ENCODE assay signal across 21 cellular contexts in genomic region chr5:73393606-73394489, GRCh38. TPM values are rescaled to one million over a fixed set of nuclear protein-coding genes. Genes with fewer than 3 reads are reported as not detected.
A peak's percentile ranks its signal among the peaks of the same experiment; 100 is the strongest.
DNase-seq lines count a peak whose midpoint lies in the region; ATAC-seq, FAIRE-seq and TF ChIP-seq lines count a peak whose summit lies in the region.
"Had no signal": no experiment of that assay in that cellular context is flagged by ENCODE, and none has a peak within 500 bp of the region (broad histone marks: within the 10 kb centered on the region; RNA-seq: fewer than 3 reads in every experiment).

No MANE protein-coding gene starts in this region.

- H3K36me3 Mint-ChIP-seq in progenitor cell of endocrine pancreas (ENCODE audit: insufficient read depth), result no peaks in the 10 kb centered on the region
- H3K36me3 Mint-ChIP-seq: CD14-positive monocyte had no signal

- H3K36me3 ChIP-seq in GM12878 (ENCODE audit: control insufficient read depth in 2 of 2, insufficient read depth in 2 of 2, low read length in 1 of 2), result no peaks in the 10 kb centered on the region
- no peaks in the 10 kb centered on the region for H3K36me3 ChIP-seq in gastrocnemius medialis
- H3K36me3 ChIP-seq: suprapubic skin had no signal

- ATAC-seq in GM12878 (no peak), gastrocnemius medialis (no peak), HG03196 (IDR thresholded peaks at IDR 0.05; ENCODE audit: unreplicated experiment) (no peak)

- BruUV-seq in GM12878 (replicated peaks; lab: Mats Ljungman, UMichigan), result no TSS peak

- peak; percentile 78 for FAIRE-seq in GM12878 (lab: Jason Lieb, UNC)
- FAIRE-seq in HTR-8/SVneo (lab: Jason Lieb, UNC), result no peak
- FAIRE-seq: GM12892 had no signal

- H3K27ac ChIP-seq in GM12878 (ENCODE audit: control insufficient read depth, insufficient read depth) (no peak overlapping the region), gastrocnemius medialis (no peak overlapping the region)
- H3K27ac ChIP-seq: suprapubic skin had no signal

- H3K4me3 ChIP-seq in GM12878 (no peak overlapping the region), gastrocnemius medialis (no peak overlapping the region)
- H3K4me3 ChIP-seq: suprapubic skin had no signal

- H3K9me3 ChIP-seq in GM12878 (replicated peaks; ENCODE audit: control insufficient read depth, insufficient read depth, low read length), result no peaks in the 10 kb centered on the region
- no peaks in the 10 kb centered on the region for H3K9me3 ChIP-seq in gastrocnemius medialis
- H3K9me3 ChIP-seq: suprapubic skin had no signal

- DNase-seq in NCI-H2107 treated with DMSO at 0.1 percent for 48 hours (lab: John Stamatoyannopoulos, UW; ENCODE audit: unreplicated experiment), result peak; percentile 23
- DNase-seq in NCI-H2107 (lab: John Stamatoyannopoulos, UW), result no peak
- DNase-seq in M059J (ENCODE audit: low read depth), result peak; percentile 38
- DNase-seq in GM12878 (ENCODE audit: low read depth, low spot score), result no peak
- DNase-seq in progenitor cell of endocrine pancreas (ENCODE audit: low spot score, unreplicated experiment), result no peak
- DNase-seq in HTR-8/SVneo (ENCODE audit: insufficient read length, low spot score), result no peak
- no peak for DNase-seq in gastrocnemius medialis
- DNase-seq: activated CD4-positive, alpha-beta T cell treated with anti-CD3 and anti-CD28 coated beads for 4 hours; activated T-cell treated with anti-CD3 and anti-CD28 coated beads, Interleukin-2, amount 50 U/mL, for 1 hour; effector CD8-positive, alpha-beta T cell; mesendoderm; NCI-H1048; NCI-H774; SHP77; stimulated activated CD4-positive, alpha-beta T cell treated with anti-CD3 and anti-CD28 coated beads, Interleukin-2, amount 100 ng/mL, for 24 hours had no signal

- TF ChIP-seq POLR2A in GM12878 (IDR thresholded peaks at IDR 0.05; ENCODE audit: low read depth, low read length), result no peak
- no peak for TF ChIP-seq POLR2A in gastrocnemius medialis (IDR thresholded peaks at IDR 0.05)

- no peak overlapping the region for H2AFZ ChIP-seq in GM12878 (ENCODE audit: control insufficient read depth, low read depth, low read length)

- peak overlapping the region; percentile 5 for H3K4me3 Mint-ChIP-seq in progenitor cell of endocrine pancreas (ENCODE audit: low read depth)
- H3K4me3 Mint-ChIP-seq: activated naive CD8-positive, alpha-beta T cell; CD14-positive monocyte; neural crest cell had no signal

- H4K20me1 ChIP-seq in GM12878 (ENCODE audit: control insufficient read depth, insufficient read depth), result no peaks in the 10 kb centered on the region

- H3K4me2 ChIP-seq in GM12878 (ENCODE audit: control insufficient read depth, insufficient read depth), result no peak overlapping the region

- no peak overlapping the region for H3K9ac ChIP-seq in GM12878 (ENCODE audit: control insufficient read depth, insufficient read depth, low read length)

- TF ChIP-seq EP300 in GM12878 (IDR thresholded peaks at IDR 0.05; ENCODE audit: borderline replicate concordance in 1 of 2, control insufficient read depth in 1 of 2, low read depth in 2 of 2, low read length in 2 of 2), result no peak

- CTCF ChIA-PET in GM12878 (lab: Yijun Ruan, JAX), result interaction anchor here (1.1 kb wide), 1 partner anchor 20 kb away, joined by 3 read pairs; no protein-coding TSS in a partner anchor

- 71% methylated on average over 2 of the region's 2 CpGs for WGBS in GM12878 (ENCODE audit: insufficient coverage, insufficient replicate concordance, low lambda C conversion rate, missing lambda C conversion rate)

- no peak for TF ChIP-seq RAD21 in GM12878 (IDR thresholded peaks at IDR 0.05; ENCODE audit: insufficient read depth, low read depth, low read length)

- no peaks in the 10 kb centered on the region for H3K9me3 Mint-ChIP-seq in progenitor cell of endocrine pancreas (ENCODE audit: low read depth)
- H3K9me3 Mint-ChIP-seq: neural crest cell had no signal

- H3K27me3 Mint-ChIP-seq in progenitor cell of endocrine pancreas, result no peaks in the 10 kb centered on the region

- TF ChIP-seq CTCF in GM12878 (IDR thresholded peaks at IDR 0.05 in 2 of 3, conservative IDR thresholded peaks at IDR 0.05 in 1 of 3; ENCODE audit: control insufficient read depth in 2 of 3, extremely low read depth in 1 of 3, insufficient read depth in 1 of 3, low read depth in 3 of 3, low read length in 3 of 3) (no peak), progenitor cell of endocrine pancreas (IDR thresholded peaks at IDR 0.05; ENCODE audit: unreplicated experiment) (no peak), gastrocnemius medialis (IDR thresholded peaks at IDR 0.05 in 4 of 5, conservative IDR thresholded peaks at IDR 0.05 in 1 of 5) (no peak)

- H3K4me1 Mint-ChIP-seq in progenitor cell of endocrine pancreas (ENCODE audit: low read depth), result peaks cover 34% of the 10 kb centered on the region
- H3K4me1 Mint-ChIP-seq: neural crest cell had no signal

- POLR2A ChIA-PET in GM12878 (lab: Charles Lee), result no interaction called here

- H3K27ac Mint-ChIP-seq in progenitor cell of endocrine pancreas, result peak overlapping the region; percentile 84
- H3K27ac Mint-ChIP-seq: activated naive CD8-positive, alpha-beta T cell; CD14-positive monocyte had no signal

- no peaks in the 10 kb centered on the region for H3K79me2 ChIP-seq in GM12878 (ENCODE audit: control insufficient read depth, insufficient read depth, low read length)

- SMC1A ChIA-PET in GM12878 (lab: Charles Lee; ENCODE audit: uncharacterized antibody, unreplicated experiment), result interaction anchor here (0.6 kb wide), 1 partner anchor 191 kb away, joined by 4 read pairs; no protein-coding TSS in a partner anchor

- H3K4me1 ChIP-seq in GM12878 (ENCODE audit: control insufficient read depth, insufficient read depth, low read length) (no peaks in the 10 kb centered on the region), gastrocnemius medialis (no peaks in the 10 kb centered on the region)
- H3K4me1 ChIP-seq: suprapubic skin had no signal

- intact Hi-C loops in GM12878 (cut with micrococcal nuclease; ENCODE audit: unreplicated experiment) (no loop called here), gastrocnemius medialis (cut with DNase I; ENCODE audit: low total_unique reads) (no loop called here)

- H3K27me3 ChIP-seq in GM12878 (replicated peaks in 1 of 2; ENCODE audit: control insufficient read depth in 2 of 2, insufficient read depth in 2 of 2, low read length in 1 of 2), result no peaks in the 10 kb centered on the region
- H3K27me3 ChIP-seq in gastrocnemius medialis, result peaks cover 0 to 3% (median 2%) of the 10 kb centered on the region in 3 donors

- RAD21 ChIA-PET in GM12878 (lab: Charles Lee; ENCODE audit: unreplicated experiment), result no interaction called here

- in situ Hi-C loops in GM12878 (cut with MboI) (no loop called here), gastrocnemius medialis (cut with MboI; ENCODE audit: low sequenced_read_pairs in 4 of 4) (no loop called here)

TF ChIP-seq in GM12878, 131 proteins besides CTCF, POLR2A, EP300 and RAD21 (continues in another document):
- TF ChIP-seq BCL3 (IDR thresholded peaks at IDR 0.05; ENCODE audit: borderline replicate concordance, insufficient read depth, low read depth, low read length, poor library complexity, severe bottlenecking), result no peak
- TF ChIP-seq USF1 (IDR thresholded peaks at IDR 0.05; ENCODE audit: borderline replicate concordance, extremely low read length, insufficient read depth, low read depth, low read length), result no peak
- no peak for TF ChIP-seq DPF2 (IDR thresholded peaks at IDR 0.05)
- TF ChIP-seq SREBF2 (IDR thresholded peaks at IDR 0.05; ENCODE audit: low read length), result no peak
- TF ChIP-seq KAT2A (conservative IDR thresholded peaks at IDR 0.05; ENCODE audit: control insufficient read depth, low read depth, low read length), result no peak
- no peak for TF ChIP-seq JUND (IDR thresholded peaks at IDR 0.05; ENCODE audit: low read depth, low read length)
- no peak for TF ChIP-seq ZNF207 (IDR thresholded peaks at IDR 0.05; ENCODE audit: borderline replicate concordance)
- no peak for TF ChIP-seq ZNF622 (IDR thresholded peaks at IDR 0.05)
- no peak for TF ChIP-seq TARDBP (IDR thresholded peaks at IDR 0.05; ENCODE audit: borderline replicate concordance)
- no peak for TF ChIP-seq RELA (IDR thresholded peaks at IDR 0.05; ENCODE audit: borderline replicate concordance, partially characterized antibody)

RNA-seq across cellular contexts. Expression of gene FOXD1, which starts 54.7 kb away (rescaled TPM):
- 17.1 and 17.4 TPM in 2 replicates for total RNA-seq in M059J (2014; rRNA removed; shearing (Covaris generic))
- not detected in 2 replicates for total RNA-seq in GM12878 (2013; cell fraction: nucleolus; rRNA removed)
- not detected in 2 replicates for total RNA-seq in GM12878 (2014; rRNA removed)
- not detected in 2 replicates for total RNA-seq in GM12878 (2014; rRNA removed; fragmentation: Illumina TruSeq; extraction: Trizol)
- total RNA-seq in GM12878 (2021), result not detected in 2 replicates
- polyA plus RNA-seq in GM12878 (2011; ENCODE audit: low read depth), result not detected
- polyA plus RNA-seq in GM12878 (2011; rRNA removed), result not detected in 2 replicates
- polyA plus RNA-seq in GM12878 (2011; cell fraction: cytosol; rRNA removed), result not detected in 2 replicates
- polyA plus RNA-seq in GM12878 (2011; cell fraction: nucleus; rRNA removed), result not detected in 2 replicates
- polyA plus RNA-seq in GM12878 (2012), result 0.04 and 0.18 TPM in 2 replicates
- polyA plus RNA-seq in GM12878 (2014; fragmentation: Illumina TruSeq; extraction: Trizol), result not detected in 2 replicates
- not detected for polyA plus RNA-seq in GM12878 (2014; fragmentation: Nextera tagmentation; extraction: Ambion mirVana)
- polyA plus RNA-seq in GM12878 (2014; rRNA removed), result not detected in 2 replicates
- polyA plus RNA-seq in GM12878 (2016; fragmentation: Nextera tagmentation; extraction: Ambion mirVana), result not detected
- not detected in 2 replicates for polyA minus RNA-seq in GM12878 (2011; rRNA and poly(A)+ RNA removed)
- polyA minus RNA-seq in GM12878 (2011; cell fraction: cytosol; rRNA and poly(A)+ RNA removed), result not detected in 2 replicates
- polyA minus RNA-seq in GM12878 (2011; cell fraction: nucleus; rRNA and poly(A)+ RNA removed), result not detected in 2 replicates
- 0.19 and 0.29 TPM in 2 replicates for total RNA-seq in progenitor cell of endocrine pancreas
- total RNA-seq in gastrocnemius medialis, result under 1 TPM in 3 of 4 donors, not detected in 1; 0.33 to 0.49 (median 0.41) TPM
- polyA plus RNA-seq: CD14-positive monocyte had no signal

Comparison
In these comparisons a context has a peak if more than half of its experiments do, and no peak if none do; other contexts are left out.
1. DNase-seq: peak in NCI-H2107 treated with DMSO at 0.1 percent for 48 hours (single experiment) and M059J (single experiment); none in NCI-H2107 (single experiment), GM12878 (single experiment), progenitor cell of endocrine pancreas (single experiment), HTR-8/SVneo (single experiment) and gastrocnemius medialis (0 of 2).
2. RNA of gene FOXD1, which starts 54.7 kb away (total RNA-seq): 17.1 to 17.4 TPM in M059J; 0.33 to 0.49 TPM in gastrocnemius medialis, 0.19 to 0.29 TPM in progenitor cell of endocrine pancreas and not detected in GM12878; every median in the first group is over 10 times any median in the second.